Comparison of ENCODE assay signal across 8 cellular contexts in genomic region chr1:52055066-52055853, GRCh38. TPM values are rescaled to one million over a fixed set of nuclear protein-coding genes. Genes with fewer than 3 reads are reported as not detected.
DNase-seq lines count a peak whose midpoint lies in the region; ATAC-seq and TF ChIP-seq lines count a peak whose summit lies in the region.

TXNDC12 (minus strand) TSS chr1:52055191; CDS start chr1:52055096, 95 bp downstream.

- peak within 1 kb of the TSS; percentile 93 for H3K27ac ChIP-seq in PC-9

- TF ChIP-seq CTCF in PC-9 (conservative IDR thresholded peaks at IDR 0.05), result no peak
- no peak for TF ChIP-seq CTCF in epithelial cell of proximal tubule (conservative IDR thresholded peaks at IDR 0.05; ENCODE audit: low read depth, low read length)
- no peak for TF ChIP-seq CTCF in mucosa of descending colon (IDR thresholded peaks at IDR 0.05)

- H3K4me3 ChIP-seq in Jurkat, Clone E6-1 (ENCODE audit: low read length), result peak within 1 kb of the TSS; percentile 71
- H3K4me3 ChIP-seq in PC-9 (peak within 1 kb of the TSS; percentile 95), epithelial cell of proximal tubule (ENCODE audit: low read depth, low read length) (peak within 1 kb of the TSS; percentile 81), mucosa of descending colon (peak within 1 kb of the TSS; percentile 82)

- POLR2A ChIA-PET in PC-9 (lab: Charles Lee; ENCODE audit: unreplicated experiment), result interaction anchor here (0.6 to 1.3 kb wide), 10 partner anchors 20 to 1081 kb away, joined by 3 to 6 read pairs (median 4); partner anchors contain the start of genes ORC1 and PRPF38A

- peaks cover 70% of the 10 kb centered on the region for H3K79me2 ChIP-seq in PC-9 (ENCODE audit: low read depth)

- H2AFZ ChIP-seq in PC-9, result peak within 1 kb of the TSS; percentile 76

- H3F3A ChIP-seq in PC-9 (ENCODE audit: insufficient read depth, low read depth), result peaks cover 17% of the 10 kb centered on the region

- peaks cover 28% of the 10 kb centered on the region for H4K20me1 ChIP-seq in PC-9 (ENCODE audit: insufficient read depth)

- ATAC-seq in GM21528 (IDR thresholded peaks at IDR 0.05; ENCODE audit: low FRiP score, unreplicated experiment) (peak; percentile 46), mucosa of descending colon (peak; percentile 85)

- H3K27me3 ChIP-seq in PC-9 (ENCODE audit: insufficient read depth, low read depth), result no peaks in the 10 kb centered on the region

- DNase-seq in D341Med (ENCODE audit: low spot score), result peak; percentile 87
- DNase-seq in Jurkat, Clone E6-1 (ENCODE audit: low read depth, low spot score), result peak; percentile 89
- DNase-seq in PC-9, result peak; percentile 86 to 92
- peak; percentile 62 for DNase-seq in activated T-cell treated with anti-CD3 and anti-CD28 coated beads, Interleukin-2, amount 50 U/mL, for 1 hour
- peak; percentile 84 for DNase-seq in epithelial cell of proximal tubule (ENCODE audit: low read depth)
- DNase-seq in mucosa of descending colon, result peak; percentile 88 to 92 (median 91)
- DNase-seq in stimulated activated CD8-positive, alpha-beta memory T cell treated with anti-CD3 and anti-CD28 coated beads, Interleukin-4, amount 100 ng/mL, for 48 hours, result peak; percentile 79

- no peaks in the 10 kb centered on the region for H3K9me3 ChIP-seq in PC-9 (ENCODE audit: insufficient read depth, low read depth)
- no peaks in the 10 kb centered on the region for H3K9me3 ChIP-seq in mucosa of descending colon

- peaks cover 39% of the 10 kb centered on the region for H3K4me1 ChIP-seq in PC-9 (replicated peaks; ENCODE audit: insufficient read depth)
- peaks cover 25% of the 10 kb centered on the region for H3K4me1 ChIP-seq in mucosa of descending colon (ENCODE audit: low read depth)

- CTCF ChIA-PET in PC-9 (lab: Charles Lee), result no interaction called here

- H3K4me2 ChIP-seq in PC-9, result peak within 1 kb of the TSS; percentile 89

- no peaks in the 10 kb centered on the region for H3K9me2 ChIP-seq in PC-9 (ENCODE audit: insufficient read depth)

- BruUV-seq in PC-9 (replicated peaks; lab: Mats Ljungman, UMichigan), result TSS peak; percentile 19

- intact Hi-C loops in PC-9 (cut with micrococcal nuclease; ENCODE audit: unreplicated experiment), result loop anchor here (1.0 to 5.0 kb wide), 2 partner anchors 312 to 349 kb away; partner anchors contain the start of genes CC2D1B, ORC1 and PRPF38A
- intact Hi-C loops in mucosa of descending colon (cut with DNase I, micrococcal nuclease), result no loop called here

- H3K36me3 ChIP-seq in PC-9 (ENCODE audit: low read depth), result peaks cover 18% of the 10 kb centered on the region
- H3K36me3 ChIP-seq in mucosa of descending colon (ENCODE audit: low read depth), result no peaks in the 10 kb centered on the region

RNA-seq across cellular contexts. Expression of gene TXNDC12, which starts in this region (rescaled TPM):
- polyA plus RNA-seq in Jurkat, Clone E6-1 (2012; ENCODE audit: insufficient read depth, insufficient read length), result 89.6 TPM
- total RNA-seq in PC-9 (2021) (61.3 and 77.3 TPM in 2 replicates), epithelial cell of proximal tubule (51.7 and 85.7 TPM in 2 replicates), mucosa of descending colon (10 to 100 TPM; 32.8 to 60.1 (median 53.8) TPM)

Comparison
In these comparisons a context has a peak if more than half of its experiments do, and no peak if none do; other contexts are left out.
1. Peak in every context shown above with its lines: DNase-seq, ATAC-seq, H3K4me3 ChIP-seq and H3K27ac ChIP-seq.